In genomic region chr12:109115404-109115757, GRCh38 we compare ENCODE assay signal across 1 cellular context.
TF ChIP-seq lines count a peak whose summit lies in the region.

No MANE protein-coding gene starts in this region.

TF ChIP-seq in H1, 55 proteins besides CTCF, POLR2A, EP300 and RAD21:
- no peak for TF ChIP-seq BCL11A (IDR thresholded peaks at IDR 0.05; ENCODE audit: low read depth in 2 of 2, low read length in 2 of 2)
